In the genomic region with DNA sequence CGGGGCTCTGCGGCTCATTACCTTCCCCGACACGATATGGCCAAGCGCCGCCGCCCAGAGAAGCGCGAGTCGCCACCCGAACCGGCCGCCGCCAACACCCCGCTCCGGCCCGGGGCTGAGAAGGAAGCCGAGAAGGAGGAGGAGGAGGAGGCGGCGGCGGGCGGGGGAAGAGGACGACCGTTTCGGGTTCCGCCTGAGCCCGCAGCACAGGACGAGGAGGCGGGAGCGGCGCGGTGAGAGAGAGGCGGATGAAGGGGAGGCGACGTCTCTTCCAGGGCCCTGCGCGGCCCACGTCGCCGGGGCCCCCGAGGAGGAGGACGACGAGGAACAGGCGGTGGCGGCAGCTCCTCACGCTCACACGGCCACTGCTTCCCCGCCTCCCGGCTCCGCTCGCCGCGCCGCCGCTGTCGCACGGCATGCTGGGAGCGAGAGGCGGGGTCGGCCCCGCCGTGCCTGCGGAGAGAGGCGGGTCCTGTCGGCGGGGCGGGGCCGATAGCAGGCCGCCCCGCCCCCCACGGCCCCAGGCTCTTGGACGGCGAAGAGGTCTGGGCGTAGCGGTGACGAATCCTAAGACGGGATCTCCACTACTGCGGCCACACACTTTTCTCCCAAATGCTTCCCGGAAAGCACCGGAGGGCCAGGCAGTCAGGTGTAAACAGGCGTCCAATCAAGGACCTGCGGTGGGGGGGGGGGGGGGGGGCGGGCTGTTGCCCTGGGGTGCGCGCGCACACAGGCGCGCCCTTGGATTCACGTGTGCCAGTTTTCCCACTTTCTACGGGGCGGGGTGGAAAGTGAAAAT, we compare ENCODE assay signal across 8 cellular contexts.
DNase-seq lines count a peak whose midpoint lies in the region; ATAC-seq, FAIRE-seq and TF ChIP-seq lines count a peak whose summit lies in the region.

No MANE protein-coding gene starts in this region.

- H3K9ac ChIP-seq in kidney (ENCODE audit: low read length in 2 of 2): peak overlapping the region; percentile 75 to 89

- no peak for FAIRE-seq in kidney (lab: Jason Lieb, UNC)

- DNase-seq in ACHN (peak; percentile 96), NCI-H2171 treated with DMSO at 0.1 percent for 48 hours (lab: John Stamatoyannopoulos, UW) (peak; percentile 89), cerebellum (ENCODE audit: low spot score) (peak; percentile 90), kidney (peak; percentile 98)
- peak; percentile 83 for DNase-seq in activated CD4-positive, alpha-beta T cell treated with anti-CD3 and anti-CD28 coated beads for 1 hour
- peak; percentile 82 to 89 (median 89) for DNase-seq in stimulated activated CD4-positive, alpha-beta T cell treated with anti-CD3 and anti-CD28 coated beads, Interleukin-12 subunit alpha, Interleukin-12 subunit beta, amount 100 ng/mL, for 48 hours (ENCODE audit: low read depth in 2 of 3, low spot score in 1 of 3)

- peaks cover 0 to 10% of the 10 kb centered on the region in 2 donors for H3K4me1 ChIP-seq in kidney (ENCODE audit: control insufficient read depth in 1 of 2, insufficient read depth in 1 of 2, low read depth in 1 of 2, low read length in 2 of 2)

- H3K36me3 ChIP-seq in kidney (ENCODE audit: control insufficient read depth in 1 of 2, insufficient read depth in 2 of 2, low read length in 2 of 2): no peaks in the 10 kb centered on the region

- TF ChIP-seq CTCF in kidney (IDR thresholded peaks at IDR 0.05; ENCODE audit: borderline replicate concordance, extremely low read depth, insufficient read depth): no peak

- in situ Hi-C loops in ACHN (cut with HindIII; ENCODE audit: low pct_ligation_motif_present, low pct_unique_long_range_greater_than_20kb, low sequenced_read_pairs): no loop called here

- no peaks in the 10 kb centered on the region for H3K9me3 ChIP-seq in kidney (ENCODE audit: control insufficient read depth in 1 of 2, low read length in 2 of 2)

- H3K4me3 ChIP-seq in kidney (ENCODE audit: low read length in 2 of 2): peak overlapping the region; percentile 57 to 67

- peak; percentile 68 for ATAC-seq in GM18861 (IDR thresholded peaks at IDR 0.05; ENCODE audit: unreplicated experiment)
- peak; percentile 58 for ATAC-seq in HG03066 (IDR thresholded peaks at IDR 0.05; ENCODE audit: low read depth, unreplicated experiment)

- intact Hi-C loops in kidney (cut with DNase I): no loop called here

- H3K27ac ChIP-seq in kidney (ENCODE audit: low read depth in 2 of 2, low read length in 2 of 2): peak overlapping the region; percentile 96 to 98

Comparison
In these comparisons a context has a peak if more than half of its experiments do, and no peak if none do; other contexts are left out.
1. Peak in every context shown above with its lines: DNase-seq, ATAC-seq, H3K4me3 ChIP-seq and H3K27ac ChIP-seq.